1 cellular context compared by ENCODE assay signal in the genomic region with DNA sequence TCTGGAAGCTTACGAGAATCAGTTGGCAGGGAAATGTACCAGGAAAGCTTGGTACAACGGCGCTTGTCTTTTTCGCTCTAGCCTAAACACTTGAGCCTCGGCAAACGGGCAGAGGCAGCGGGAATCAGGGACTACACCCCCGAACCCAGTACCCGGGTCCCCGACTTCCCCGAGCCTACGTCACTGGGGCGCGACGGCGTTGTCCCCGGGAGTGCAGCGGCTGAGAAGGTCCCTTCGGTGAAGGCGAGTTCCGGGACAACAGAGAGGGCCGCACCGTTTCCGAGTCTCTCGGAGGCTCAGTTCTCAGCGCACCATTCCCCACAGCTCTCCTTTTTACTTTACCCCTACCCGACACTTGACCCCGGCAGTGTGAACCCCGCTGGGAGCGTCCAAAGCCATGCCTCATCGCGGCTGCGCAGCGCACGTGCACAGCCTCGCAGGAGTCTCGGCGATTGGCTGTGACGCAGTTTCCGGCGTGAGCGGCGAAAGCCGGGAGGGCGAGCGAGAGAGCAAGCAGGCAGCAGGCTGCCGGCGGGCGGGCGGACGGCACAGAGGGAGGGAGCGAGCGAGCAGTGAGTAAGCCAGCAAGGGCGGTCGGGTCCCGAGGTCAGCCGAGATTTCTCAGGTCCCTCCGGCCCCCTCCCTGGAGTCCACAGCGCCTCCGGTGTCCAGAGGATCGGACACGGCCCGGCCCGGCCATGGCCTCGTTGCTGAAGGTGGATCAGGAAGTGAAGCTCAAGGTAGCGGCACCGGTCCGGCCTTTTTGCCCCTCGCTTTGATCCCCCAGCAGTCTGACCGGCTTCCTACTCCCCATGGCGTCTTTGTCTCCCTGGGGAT.
A peak's percentile ranks its signal among the peaks of the same experiment; 100 is the strongest.
TF ChIP-seq lines count a peak whose summit lies in the region.

A gene with protein sequence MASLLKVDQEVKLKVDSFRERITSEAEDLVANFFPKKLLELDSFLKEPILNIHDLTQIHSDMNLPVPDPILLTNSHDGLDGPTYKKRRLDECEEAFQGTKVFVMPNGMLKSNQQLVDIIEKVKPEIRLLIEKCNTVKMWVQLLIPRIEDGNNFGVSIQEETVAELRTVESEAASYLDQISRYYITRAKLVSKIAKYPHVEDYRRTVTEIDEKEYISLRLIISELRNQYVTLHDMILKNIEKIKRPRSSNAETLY (plus strand): TSS at position 464 of the 837 bp plus-strand sequence. CDS start 235 bp downstream, at position 699.

TF ChIP-seq in HepG2, 621 proteins besides CTCF, POLR2A, EP300 and RAD21 (continued from another document and continues in another):
- TF ChIP-seq ZBTB40 (IDR thresholded peaks at IDR 0.05) (peak; percentile 78), ZBTB40 (CRISPR knock-in tag; IDR thresholded peaks at IDR 0.05) (peak; percentile 95), ZBTB1 (CRISPR knock-in tag; IDR thresholded peaks at IDR 0.05; ENCODE audit: borderline replicate concordance) (no peak), DPF2 (CRISPR knock-in tag; IDR thresholded peaks at IDR 0.05; ENCODE audit: borderline replicate concordance, low read depth) (0 out of 2 replicates have a peak, but pooled peaks have one; percentile 7), LCORL (IDR thresholded peaks at IDR 0.05) (no peak), LCORL (CRISPR knock-in tag; IDR thresholded peaks at IDR 0.05) (no peak; the same call in none of the 2 replicates), ZNF382 (CRISPR knock-in tag; IDR thresholded peaks at IDR 0.05; ENCODE audit: borderline replicate concordance) (no peak), ZNF713 (CRISPR knock-in tag; IDR thresholded peaks at IDR 0.05) (no peak), ZNF205 (CRISPR knock-in tag; IDR thresholded peaks at IDR 0.05) (peak; percentile 94), ZNF609 (CRISPR knock-in tag; IDR thresholded peaks at IDR 0.05; ENCODE audit: borderline replicate concordance) (peak; percentile 82), ZBTB21 (CRISPR knock-in tag; IDR thresholded peaks at IDR 0.05) (peak; percentile 69), U2AF2 (IDR thresholded peaks at IDR 0.05; ENCODE audit: low read depth, low read length) (no peak), SIX4 (CRISPR knock-in tag; IDR thresholded peaks at IDR 0.05) (peak; percentile 35; the same call in 1 of the 2 replicates), SETDB1 (CRISPR knock-in tag; IDR thresholded peaks at IDR 0.05; ENCODE audit: borderline replicate concordance) (no peak), ZNF572 (CRISPR knock-in tag; IDR thresholded peaks at IDR 0.05) (peak; percentile 98), MXD3 (CRISPR knock-in tag; IDR thresholded peaks at IDR 0.05) (peak; percentile 99), HCFC1 (IDR thresholded peaks at IDR 0.05; ENCODE audit: low read depth, low read length) (peak; percentile 63), SOX5 (CRISPR knock-in tag; IDR thresholded peaks at IDR 0.05; ENCODE audit: borderline replicate concordance) (peak; percentile 49; the same call in 1 of the 2 replicates), DR1 (CRISPR knock-in tag; IDR thresholded peaks at IDR 0.05) (peak; percentile 91), MIER3 (CRISPR knock-in tag; IDR thresholded peaks at IDR 0.05; ENCODE audit: borderline replicate concordance) (peak; percentile 85), TOPORS (CRISPR knock-in tag; IDR thresholded peaks at IDR 0.05) (peak; percentile 85), SMAD9 (CRISPR knock-in tag; IDR thresholded peaks at IDR 0.05) (no peak; the same call in 1 of the 2 replicates), ZFP37 (CRISPR knock-in tag; IDR thresholded peaks at IDR 0.05; ENCODE audit: borderline replicate concordance) (peak; percentile 42; the same call in 1 of the 2 replicates), BCL3 (CRISPR knock-in tag; IDR thresholded peaks at IDR 0.05) (peak; percentile 89), PPARG (CRISPR knock-in tag; conservative IDR thresholded peaks at IDR 0.05) (peak; percentile 49)
- TF ChIP-seq, protein P1, sequence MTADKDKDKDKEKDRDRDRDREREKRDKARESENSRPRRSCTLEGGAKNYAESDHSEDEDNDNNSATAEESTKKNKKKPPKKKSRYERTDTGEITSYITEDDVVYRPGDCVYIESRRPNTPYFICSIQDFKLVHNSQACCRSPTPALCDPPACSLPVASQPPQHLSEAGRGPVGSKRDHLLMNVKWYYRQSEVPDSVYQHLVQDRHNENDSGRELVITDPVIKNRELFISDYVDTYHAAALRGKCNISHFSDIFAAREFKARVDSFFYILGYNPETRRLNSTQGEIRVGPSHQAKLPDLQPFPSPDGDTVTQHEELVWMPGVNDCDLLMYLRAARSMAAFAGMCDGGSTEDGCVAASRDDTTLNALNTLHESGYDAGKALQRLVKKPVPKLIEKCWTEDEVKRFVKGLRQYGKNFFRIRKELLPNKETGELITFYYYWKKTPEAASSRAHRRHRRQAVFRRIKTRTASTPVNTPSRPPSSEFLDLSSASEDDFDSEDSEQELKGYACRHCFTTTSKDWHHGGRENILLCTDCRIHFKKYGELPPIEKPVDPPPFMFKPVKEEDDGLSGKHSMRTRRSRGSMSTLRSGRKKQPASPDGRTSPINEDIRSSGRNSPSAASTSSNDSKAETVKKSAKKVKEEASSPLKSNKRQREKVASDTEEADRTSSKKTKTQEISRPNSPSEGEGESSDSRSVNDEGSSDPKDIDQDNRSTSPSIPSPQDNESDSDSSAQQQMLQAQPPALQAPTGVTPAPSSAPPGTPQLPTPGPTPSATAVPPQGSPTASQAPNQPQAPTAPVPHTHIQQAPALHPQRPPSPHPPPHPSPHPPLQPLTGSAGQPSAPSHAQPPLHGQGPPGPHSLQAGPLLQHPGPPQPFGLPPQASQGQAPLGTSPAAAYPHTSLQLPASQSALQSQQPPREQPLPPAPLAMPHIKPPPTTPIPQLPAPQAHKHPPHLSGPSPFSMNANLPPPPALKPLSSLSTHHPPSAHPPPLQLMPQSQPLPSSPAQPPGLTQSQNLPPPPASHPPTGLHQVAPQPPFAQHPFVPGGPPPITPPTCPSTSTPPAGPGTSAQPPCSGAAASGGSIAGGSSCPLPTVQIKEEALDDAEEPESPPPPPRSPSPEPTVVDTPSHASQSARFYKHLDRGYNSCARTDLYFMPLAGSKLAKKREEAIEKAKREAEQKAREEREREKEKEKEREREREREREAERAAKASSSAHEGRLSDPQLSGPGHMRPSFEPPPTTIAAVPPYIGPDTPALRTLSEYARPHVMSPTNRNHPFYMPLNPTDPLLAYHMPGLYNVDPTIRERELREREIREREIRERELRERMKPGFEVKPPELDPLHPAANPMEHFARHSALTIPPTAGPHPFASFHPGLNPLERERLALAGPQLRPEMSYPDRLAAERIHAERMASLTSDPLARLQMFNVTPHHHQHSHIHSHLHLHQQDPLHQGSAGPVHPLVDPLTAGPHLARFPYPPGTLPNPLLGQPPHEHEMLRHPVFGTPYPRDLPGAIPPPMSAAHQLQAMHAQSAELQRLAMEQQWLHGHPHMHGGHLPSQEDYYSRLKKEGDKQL (CRISPR knock-in tag; IDR thresholded peaks at IDR 0.05; ENCODE audit: low read depth) = peak; percentile 19; the same call in 1 of the 2 replicates
- TF ChIP-seq, protein P2, sequence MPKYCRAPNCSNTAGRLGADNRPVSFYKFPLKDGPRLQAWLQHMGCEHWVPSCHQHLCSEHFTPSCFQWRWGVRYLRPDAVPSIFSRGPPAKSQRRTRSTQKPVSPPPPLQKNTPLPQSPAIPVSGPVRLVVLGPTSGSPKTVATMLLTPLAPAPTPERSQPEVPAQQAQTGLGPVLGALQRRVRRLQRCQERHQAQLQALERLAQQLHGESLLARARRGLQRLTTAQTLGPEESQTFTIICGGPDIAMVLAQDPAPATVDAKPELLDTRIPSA (CRISPR knock-in tag; IDR thresholded peaks at IDR 0.05; ENCODE audit: borderline replicate concordance) = peak; percentile 73; the same call in 1 of the 2 replicates
- TF ChIP-seq, protein P3, sequence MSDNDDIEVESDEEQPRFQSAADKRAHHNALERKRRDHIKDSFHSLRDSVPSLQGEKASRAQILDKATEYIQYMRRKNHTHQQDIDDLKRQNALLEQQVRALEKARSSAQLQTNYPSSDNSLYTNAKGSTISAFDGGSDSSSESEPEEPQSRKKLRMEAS (IDR thresholded peaks at IDR 0.05) = peak; percentile 100
